20 cellular contexts compared by ENCODE assay signal in genomic region chr14:70812124-70812818, GRCh38. TPM values are rescaled to one million over a fixed set of nuclear protein-coding genes. Genes with fewer than 3 reads are reported as not detected.
DNase-seq lines count a peak whose midpoint lies in the region; ATAC-seq and TF ChIP-seq lines count a peak whose summit lies in the region.
"Had no signal": no experiment of that assay in that cellular context is flagged by ENCODE, and none has a peak within 500 bp of the region (broad histone marks: within the 10 kb centered on the region; RNA-seq: fewer than 3 reads in every experiment).

No MANE protein-coding gene starts in this region.

- H3K36me3 ChIP-seq in OCI-LY1 (ENCODE audit: insufficient read depth, low read length) (no peaks in the 10 kb centered on the region), esophagus squamous epithelium (no peaks in the 10 kb centered on the region), neural cell (ENCODE audit: insufficient read depth, low read length) (no peaks in the 10 kb centered on the region), MG63 (no peaks in the 10 kb centered on the region)
- H3K36me3 ChIP-seq: BLaER1, sigmoid colon, suprapubic skin had no signal

- H3K79me2 ChIP-seq in OCI-LY1 (ENCODE audit: insufficient read depth, low read length), result no peaks in the 10 kb centered on the region
- H3K79me2 ChIP-seq in neural cell (replicated peaks; ENCODE audit: insufficient read depth, low read length), result peaks cover 56% of the 10 kb centered on the region

- H3F3A ChIP-seq in OCI-LY1 (ENCODE audit: insufficient read depth, low read length) (no peaks in the 10 kb centered on the region), neural cell (ENCODE audit: insufficient read depth, low read length, poor library complexity, severe bottlenecking) (no peaks in the 10 kb centered on the region)

- H3K4me3 ChIP-seq in OCI-LY1 (ENCODE audit: low read depth, low read length, poor library complexity, severe bottlenecking) (no peak overlapping the region), esophagus squamous epithelium (peak overlapping the region in 3 of 4 donors; percentile 7 to 68 (median 65)), neural cell (ENCODE audit: low read length) (peak overlapping the region; percentile 80), MG63 (no peak overlapping the region)
- H3K4me3 ChIP-seq: BLaER1, coronary artery, K562, sigmoid colon, suprapubic skin had no signal

- H3K27me3 ChIP-seq in OCI-LY1 (ENCODE audit: insufficient read depth, low read length) (no peaks in the 10 kb centered on the region), esophagus squamous epithelium (peaks cover 0 to 16% (median 0%) of the 10 kb centered on the region in 4 donors), neural cell (ENCODE audit: insufficient read depth, low read depth, low read length) (no peaks in the 10 kb centered on the region), MG63 (no peaks in the 10 kb centered on the region; the same call in 1 of the 2 replicates)

- no peak for TF ChIP-seq POLR2A in esophagus squamous epithelium (IDR thresholded peaks at IDR 0.05)

- 51 to 77% methylated on average over 2 of the region's 2 CpGs for WGBS in esophagus squamous epithelium, 2 donors

- intact Hi-C loops in esophagus squamous epithelium (cut with DNase I), result loop anchor here (10.0 kb wide), 1 partner anchor 187 kb away; no protein-coding TSS in a partner anchor

- peak overlapping the region; percentile 27 for H3K4me2 ChIP-seq in OCI-LY1 (ENCODE audit: low read length)
- H3K4me2 ChIP-seq in neural cell (ENCODE audit: low read length), result peak overlapping the region; percentile 90
- H3K4me2 ChIP-seq: BLaER1 had no signal

- TF ChIP-seq CTCF in OCI-LY1 (IDR thresholded peaks at IDR 0.05; ENCODE audit: low read length) (peak; percentile 15; the same call in 1 of the 2 replicates), esophagus squamous epithelium (IDR thresholded peaks at IDR 0.05) (no peak), neural cell (IDR thresholded peaks at IDR 0.05; ENCODE audit: poor library complexity, severe bottlenecking) (no peak)

- no peak for TF ChIP-seq EP300 in neural cell (conservative IDR thresholded peaks at IDR 0.05; ENCODE audit: poor library complexity, severe bottlenecking)

- H3K4me1 ChIP-seq in OCI-LY1 (ENCODE audit: insufficient read depth, low read length, severe bottlenecking), result peaks cover 63% of the 10 kb centered on the region
- peaks cover 0 to 51% (median 5%) of the 10 kb centered on the region in 3 donors for H3K4me1 ChIP-seq in esophagus squamous epithelium

- H3K9me3 ChIP-seq in OCI-LY1 (ENCODE audit: low read length) (no peaks in the 10 kb centered on the region), esophagus squamous epithelium (no peaks in the 10 kb centered on the region), neural cell (ENCODE audit: low read length) (no peaks in the 10 kb centered on the region), MG63 (no peaks in the 10 kb centered on the region)
- H3K9me3 ChIP-seq: BLaER1, sigmoid colon, suprapubic skin had no signal

- no peak for TF ChIP-seq RAD21 in neural cell (conservative IDR thresholded peaks at IDR 0.05)

- H3K9me2 ChIP-seq in OCI-LY1 (ENCODE audit: low read depth, low read length) (no peaks in the 10 kb centered on the region), neural cell (ENCODE audit: insufficient read depth, low read length) (no peaks in the 10 kb centered on the region)

- H2AFZ ChIP-seq in OCI-LY1 (ENCODE audit: low read length) (no peak overlapping the region), neural cell (ENCODE audit: low read depth, low read length) (no peak overlapping the region)

- H4K20me1 ChIP-seq in OCI-LY1 (ENCODE audit: insufficient read depth, low read length) (no peaks in the 10 kb centered on the region), neural cell (ENCODE audit: insufficient read depth) (no peaks in the 10 kb centered on the region)
- H4K20me1 ChIP-seq: BLaER1 had no signal

- H3K27ac ChIP-seq in OCI-LY1 (ENCODE audit: low read depth, low read length, poor library complexity, severe bottlenecking) (no peak overlapping the region), esophagus squamous epithelium (peak overlapping the region in 3 of 4 donors; percentile 87 to 89 (median 89)), neural cell (ENCODE audit: low read length) (no peak overlapping the region)
- H3K27ac ChIP-seq: BLaER1, coronary artery, HL-60, sigmoid colon, suprapubic skin had no signal

- ATAC-seq in GM19023 (IDR thresholded peaks at IDR 0.05; ENCODE audit: unreplicated experiment), result no peak
- ATAC-seq: K562 had no signal

- H3K9ac ChIP-seq in OCI-LY1 (ENCODE audit: low read length) (no peak overlapping the region), neural cell (ENCODE audit: low read length) (no peak overlapping the region)
- H3K9ac ChIP-seq: BLaER1 had no signal

- DNase-seq in NCI-H510A treated with DMSO at 0.1 percent for 48 hours (lab: John Stamatoyannopoulos, UW) (peak; percentile 39), NCI-H510A (lab: John Stamatoyannopoulos, UW) (no peak), esophagus squamous epithelium (lab: John Stamatoyannopoulos, UW) (no peak), MG63 (no peak), activated T-cell treated with anti-CD3 and anti-CD28 coated beads for 4 hours (no peak)
- DNase-seq: activated CD4-positive, alpha-beta T cell treated with anti-CD3 and anti-CD28 coated beads, Interleukin-2, amount 10 ng/mL, durations not matched to agents 7 days and 5 days; kidney; NCI-H1930; NCI-H524; posterior cingulate gyrus; SHP77 treated with DMSO at 0.1 percent for 48 hours; sigmoid colon had no signal

TF ChIP-seq in neural cell, 6 proteins besides CTCF, POLR2A, EP300 and RAD21:
- no peak for TF ChIP-seq POLR2AphosphoS5 (IDR thresholded peaks at IDR 0.05)
- TF ChIP-seq EZH2 (IDR thresholded peaks at IDR 0.05; ENCODE audit: borderline replicate concordance, insufficient read depth, low read length, poor library complexity, severe bottlenecking), result no peak
- no peak for TF ChIP-seq MXI1 (conservative IDR thresholded peaks at IDR 0.05; ENCODE audit: poor library complexity, severe bottlenecking)
TF ChIP-seq in neural cell: peak in this region for 0.

RNA-seq across cellular contexts. Expression of gene MAP3K9, which starts 3.0 kb away (rescaled TPM):
- 10 to 100 TPM in 3 of 4 donors, 1 to 10 TPM in 1; 8.1 to 34.0 (median 14.7) TPM for total RNA-seq in esophagus squamous epithelium
- 10.4 and 13.4 TPM in 2 replicates for polyA plus RNA-seq in neural cell
- 61.0 and 61.1 TPM in 2 replicates for polyA minus RNA-seq in neural cell
- 0.17 and 0.76 TPM in 2 replicates for total RNA-seq in MG63 (2014; rRNA removed; shearing (Covaris generic); ENCODE audit: low replicate concordance)

Comparison
In these comparisons a context has a peak if more than half of its experiments do, and no peak if none do; other contexts are left out.
1. H3K27ac ChIP-seq: peak in esophagus squamous epithelium (3 of 4); none in OCI-LY1 (single experiment) and neural cell (single experiment).
2. H3K4me3 ChIP-seq: peak in esophagus squamous epithelium (3 of 4) and neural cell (single experiment); none in OCI-LY1 (single experiment) and MG63 (single experiment).